Comparison of ENCODE assay signal across 16 cellular contexts in genomic region chr1:39145651-39145970, GRCh38.
"Had no signal": no experiment of that assay in that cellular context is flagged by ENCODE, and none has a peak within 500 bp of the region (broad histone marks: within the 10 kb centered on the region; RNA-seq: fewer than 3 reads in every experiment).

No MANE protein-coding gene starts in this region.

- ATAC-seq: activated CD4-positive, CD25-positive, alpha-beta regulatory T cell treated with anti-CD3 and anti-CD28 coated beads, Interleukin-2, amount 50 U/mL, for 24 hours; left ventricle myocardium superior; pancreas; sciatic nerve had no signal

- H3K9me3 Mint-ChIP-seq: activated T-helper 2 cell treated with anti-CD3 and anti-CD28 coated beads, Interferon-gamma antibody, Interleukin-2, Interleukin-4, amounts not matched to agents 10 μg/mL and 5 μg/mL and 100 μg/mL, durations not matched to agents 14 hours and 24 hours and 36 hours; neural crest cell had no signal

- H3K36me3 ChIP-seq: colonic mucosa, pancreas, tibial artery had no signal

- H3K27ac ChIP-seq: colonic mucosa, pancreas, tibial artery had no signal

- H3K9me3 ChIP-seq: colonic mucosa, pancreas, tibial artery had no signal

- H3K4me1 ChIP-seq: colonic mucosa had no signal

- H3K27me3 ChIP-seq: colonic mucosa, pancreas, tibial artery had no signal

- DNase-seq: activated CD4-positive, alpha-beta T cell treated with anti-CD3 and anti-CD28 coated beads, Interleukin-2, amount 50 U/mL, for 1 hour; activated naive CD4-positive, alpha-beta T cell treated with anti-CD3 and anti-CD28 coated beads, Interleukin-2, amount 50 U/mL, for 16 hours; activated T-cell treated with anti-CD3 and anti-CD28 coated beads for 4 hours; caudate nucleus; colonic mucosa; foreskin fibroblast; kidney glomerular epithelial cell; left ventricle myocardium superior; pancreas; stimulated activated CD4-positive, alpha-beta T cell treated with anti-CD3 and anti-CD28 coated beads, Interleukin-12 subunit alpha, Interleukin-12 subunit beta, amount 100 ng/mL, for 4 hours; stimulated activated CD4-positive, alpha-beta T cell treated with anti-CD3 and anti-CD28 coated beads, Interleukin-2, amount 100 ng/mL, for 24 hours; tibial artery had no signal

- H3K4me3 ChIP-seq: colonic mucosa, pancreas, tibial artery had no signal

- H3K4me3 Mint-ChIP-seq: neural crest cell had no signal

- H3K27ac Mint-ChIP-seq: activated T-helper 2 cell treated with anti-CD3 and anti-CD28 coated beads, Interferon-gamma antibody, Interleukin-2, Interleukin-4, amounts not matched to agents 10 μg/mL and 5 μg/mL and 100 μg/mL, durations not matched to agents 14 hours and 24 hours and 36 hours had no signal
